20 cellular contexts compared by ENCODE assay signal in genomic region chr1:156901590-156901900, GRCh38. TPM values are rescaled to one million over a fixed set of nuclear protein-coding genes. Genes with fewer than 3 reads are reported as not detected.
"Had no signal": no experiment of that assay in that cellular context is flagged by ENCODE, and none has a peak within 500 bp of the region (broad histone marks: within the 10 kb centered on the region; RNA-seq: fewer than 3 reads in every experiment).

No MANE protein-coding gene starts in this region.

- H3K27ac ChIP-seq: prostate gland, SK-N-MC, thoracic aorta, VCaP had no signal

- ATAC-seq: left cardiac atrium, right lobe of liver, T-cell had no signal

- H3K36me3 ChIP-seq: prostate gland, right lobe of liver, thoracic aorta, vagina had no signal

- H3K4me3 ChIP-seq: prostate gland, right lobe of liver, SK-N-MC, thoracic aorta, vagina had no signal

- H3K27me3 ChIP-seq: right lobe of liver, vagina had no signal

- H3K4me1 ChIP-seq: prostate gland had no signal

- DNase-seq: activated CD4-positive, alpha-beta memory T cell treated with anti-CD3 and anti-CD28 coated beads for 36 hours; activated naive CD4-positive, alpha-beta T cell treated with anti-CD3 and anti-CD28 coated beads for 36 hours; caudate nucleus; effector memory CD4-positive, alpha-beta T cell; immature natural killer cell; left cardiac atrium; mesenchymal stem cell; nucleus accumbens; stimulated activated naive CD4-positive, alpha-beta T cell treated with Interleukin-2 at 50 U/mL for 16 hours; T-cell; T1000 had no signal

- H3K9me3 ChIP-seq: prostate gland, right lobe of liver, thoracic aorta, vagina had no signal

RNA-seq across cellular contexts. Expression of gene PEAR1, which starts 8.0 kb away (rescaled TPM):
- total RNA-seq: activated CD4-positive, alpha-beta memory T cell treated with anti-CD3 and anti-CD28 coated beads for 36 hours; activated naive CD4-positive, alpha-beta T cell treated with anti-CD3 and anti-CD28 coated beads for 36 hours had no signal

RNA-seq across cellular contexts. Expression of gene LRRC71, which starts 18.9 kb away (rescaled TPM):
- total RNA-seq: activated CD4-positive, alpha-beta memory T cell treated with anti-CD3 and anti-CD28 coated beads for 36 hours; activated naive CD4-positive, alpha-beta T cell treated with anti-CD3 and anti-CD28 coated beads for 36 hours; epithelial cell of proximal tubule; left cardiac atrium; myocyte; T-cell; thoracic aorta; vagina had no signal
- polyA plus RNA-seq: immature natural killer cell had no signal

RNA-seq across cellular contexts. Expression of gene NTRK1, which starts 40.9 kb away (rescaled TPM):
- total RNA-seq: epithelial cell of proximal tubule, right lobe of liver had no signal

RNA-seq across cellular contexts. Expression of gene INSRR, which starts 42.6 kb away (rescaled TPM):
- total RNA-seq: activated naive CD4-positive, alpha-beta T cell treated with anti-CD3 and anti-CD28 coated beads for 36 hours; epithelial cell of proximal tubule; glomerular endothelial cell; right lobe of liver; thoracic aorta; vagina had no signal
- polyA plus RNA-seq: immature natural killer cell had no signal
